Comparison of ENCODE assay signal across 8 cellular contexts in genomic region chr11:16924462-16924825, GRCh38.
DNase-seq lines count a peak whose midpoint lies in the region; ATAC-seq, FAIRE-seq and TF ChIP-seq lines count a peak whose summit lies in the region.

No MANE protein-coding gene starts in this region.

- POLR2A ChIA-PET in A549 (lab: Yijun Ruan, JAX): interaction anchor here (1.8 kb wide), 1 partner anchor 153 kb away, joined by 7 read pairs; the partner anchor contains the start of gene RPS13
- POLR2A ChIA-PET in PC-9 (lab: Charles Lee; ENCODE audit: unreplicated experiment): interaction anchor here (0.6 to 0.7 kb wide), 2 partner anchors 13 to 41 kb away, joined by 4 read pairs; no protein-coding TSS in a partner anchor

- peak; percentile 3 to 32; a peak in 3 of 6 replicates for ATAC-seq in A549
- ATAC-seq in GM21447 (IDR thresholded peaks at IDR 0.05; ENCODE audit: unreplicated experiment): peak; percentile 56
- ATAC-seq in right lobe of liver: peak in 1 of 4 donors; percentile 10

- H3K4me2 ChIP-seq in A549: peak overlapping the region; percentile 94
- peak overlapping the region; percentile 88 for H3K4me2 ChIP-seq in PC-9

- no peaks in the 10 kb centered on the region for H3K27me3 ChIP-seq in PC-9 (ENCODE audit: insufficient read depth, low read depth)
- no peaks in the 10 kb centered on the region for H3K27me3 ChIP-seq in right lobe of liver
- H3K27me3 ChIP-seq in BE2C: peaks cover 21% of the 10 kb centered on the region

- no peak for FAIRE-seq in A549 (lab: Jason Lieb, UNC)

- no peak for TF ChIP-seq RAD21 in A549 (conservative IDR thresholded peaks at IDR 0.05 in 1 of 2, IDR thresholded peaks at IDR 0.05 in 1 of 2)

- H3K4me3 ChIP-seq in A549 (peak overlapping the region; percentile 48; the same call in 2 of the 3 replicates), PC-9 (peak overlapping the region; percentile 54; the same call in 1 of the 2 replicates), right lobe of liver (peak overlapping the region; percentile 44 to 46 (median 45)), BE2C (ENCODE audit: low read depth, low read length) (no peak overlapping the region)

- H4K20me1 ChIP-seq in PC-9 (ENCODE audit: insufficient read depth): peaks cover 4% of the 10 kb centered on the region

- TSS peak; percentile 41 for BruUV-seq in PC-9 (replicated peaks; lab: Mats Ljungman, UMichigan)

- H3K9me3 ChIP-seq in A549: no peaks in the 10 kb centered on the region
- H3K9me3 ChIP-seq in PC-9 (ENCODE audit: insufficient read depth, low read depth): no peaks in the 10 kb centered on the region
- no peaks in the 10 kb centered on the region for H3K9me3 ChIP-seq in right lobe of liver
- no peaks in the 10 kb centered on the region for H3K9me3 ChIP-seq in BE2C

- no peak overlapping the region for H2AFZ ChIP-seq in PC-9

- DNase-seq in A549 (ENCODE audit: low read depth in 1 of 2, low spot score in 1 of 2) (no peak), PC-9 (no peak), right lobe of liver (no peak), cerebellum (ENCODE audit: low spot score) (no peak), NCI-H1694 treated with DMSO at 0.1 percent for 48 hours (lab: John Stamatoyannopoulos, UW) (no peak), T-helper 9 cell (no peak), BE2C (no peak)

- peaks cover 34% of the 10 kb centered on the region for H3F3A ChIP-seq in PC-9 (ENCODE audit: insufficient read depth, low read depth)

- no peak for TF ChIP-seq CTCF in A549 (IDR thresholded peaks at IDR 0.05)
- no peak for TF ChIP-seq CTCF in PC-9 (conservative IDR thresholded peaks at IDR 0.05)
- no peak for TF ChIP-seq CTCF in right lobe of liver (IDR thresholded peaks at IDR 0.05)
- no peak for TF ChIP-seq CTCF in BE2C (IDR thresholded peaks at IDR 0.05; ENCODE audit: low read depth, low read length)

- no peak for TF ChIP-seq EP300 in A549 (IDR thresholded peaks at IDR 0.05)

- H3K9me2 ChIP-seq in PC-9 (ENCODE audit: insufficient read depth): no peaks in the 10 kb centered on the region

- TF ChIP-seq POLR2A in A549 (IDR thresholded peaks at IDR 0.05; ENCODE audit: low read length): no peak
- TF ChIP-seq POLR2A in right lobe of liver (IDR thresholded peaks at IDR 0.05): no peak

- H3K4me1 ChIP-seq in A549 (peaks cover 39% of the 10 kb centered on the region), PC-9 (replicated peaks; ENCODE audit: insufficient read depth) (peaks cover 67% of the 10 kb centered on the region), right lobe of liver (peaks cover 0 to 22% (median 5%) of the 10 kb centered on the region in 4 donors), BE2C (no peaks in the 10 kb centered on the region)

- WGBS in A549 (ENCODE audit: missing lambda C conversion rate): 28% methylated on average over 4 of the region's 4 CpGs
- 36% methylated on average over 4 of the region's 4 CpGs for WGBS in right lobe of liver (ENCODE audit: insufficient coverage, low coverage, low lambda C conversion rate, missing lambda C conversion rate)

- H3K27ac ChIP-seq in A549: peak overlapping the region; percentile 63 to 75; a peak in 5 of 6 replicates
- H3K27ac ChIP-seq in PC-9: peak overlapping the region; percentile 91
- H3K27ac ChIP-seq in right lobe of liver: peak overlapping the region in 1 of 3 donors; percentile 4

- peaks cover 56% of the 10 kb centered on the region for H3K79me2 ChIP-seq in PC-9 (ENCODE audit: low read depth)

- H3K36me3 ChIP-seq in PC-9 (ENCODE audit: low read depth): no peaks in the 10 kb centered on the region
- H3K36me3 ChIP-seq in right lobe of liver: no peaks in the 10 kb centered on the region
- H3K36me3 ChIP-seq in BE2C: no peaks in the 10 kb centered on the region

- intact Hi-C loops in PC-9 (cut with micrococcal nuclease; ENCODE audit: unreplicated experiment) (loop anchor here (1.0 to 2.0 kb wide), 3 partner anchors 32 to 57 kb away; no protein-coding TSS in a partner anchor), right lobe of liver (cut with DNase I) (no loop called here)

- CTCF ChIA-PET in A549 (lab: Yijun Ruan, JAX): interaction anchor here (1.0 kb wide), 1 partner anchor 46 kb away, joined by 3 read pairs; no protein-coding TSS in a partner anchor
- CTCF ChIA-PET in PC-9 (lab: Charles Lee): no interaction called here

TF ChIP-seq in A549, 52 proteins besides CTCF, POLR2A, EP300 and RAD21:
- TF ChIP-seq KDM5A (IDR thresholded peaks at IDR 0.05) (no peak), POLR2AphosphoS2 (conservative IDR thresholded peaks at IDR 0.05; ENCODE audit: low read length) (no peak), CHD2 (IDR thresholded peaks at IDR 0.05; ENCODE audit: low read length, partially characterized antibody) (no peak)
